In genomic region chr1:110555807-110556470, GRCh38 we compare ENCODE assay signal across 8 cellular contexts. TPM values are rescaled to one million over a fixed set of nuclear protein-coding genes. Genes with fewer than 3 reads are reported as not detected.
DNase-seq lines count a peak whose midpoint lies in the region; ATAC-seq and TF ChIP-seq lines count a peak whose summit lies in the region.

No MANE protein-coding gene starts in this region.

- H3K4me3 Mint-ChIP-seq in memory B cell: peak overlapping the region; percentile 18
- H3K4me3 Mint-ChIP-seq in activated naive CD4-positive, alpha-beta T cell treated with anti-CD3 and anti-CD28 coated beads for 36 hours: no peak overlapping the region
- H3K4me3 Mint-ChIP-seq in CD14-positive monocyte: peak overlapping the region in 1 of 2 donors; percentile 22

- no TSS peak for BruUV-seq in PC-9 (replicated peaks; lab: Mats Ljungman, UMichigan)

- TF ChIP-seq EP300 in tibial nerve (IDR thresholded peaks at IDR 0.05): no peak

- H3K9me3 Mint-ChIP-seq in memory B cell: no peaks in the 10 kb centered on the region
- H3K9me3 Mint-ChIP-seq in activated naive CD4-positive, alpha-beta T cell treated with anti-CD3 and anti-CD28 coated beads for 36 hours: no peaks in the 10 kb centered on the region
- H3K9me3 Mint-ChIP-seq in CD14-positive monocyte: peaks cover 0 to 2% (median 0%) of the 10 kb centered on the region in 7 donors

- no peaks in the 10 kb centered on the region for H3K79me2 ChIP-seq in PC-9 (ENCODE audit: low read depth)

- no peak overlapping the region for H3K4me2 ChIP-seq in PC-9

- POLR2A ChIA-PET in PC-9 (lab: Charles Lee; ENCODE audit: unreplicated experiment): no interaction called here

- H3K27me3 ChIP-seq in tibial nerve (no peaks in the 10 kb centered on the region), PC-9 (ENCODE audit: insufficient read depth, low read depth) (peaks cover 89% of the 10 kb centered on the region)

- no peak overlapping the region for H2AFZ ChIP-seq in PC-9

- no peaks in the 10 kb centered on the region for H4K20me1 ChIP-seq in PC-9 (ENCODE audit: insufficient read depth)

- H3K9me3 ChIP-seq in tibial nerve: no peaks in the 10 kb centered on the region
- H3K9me3 ChIP-seq in PC-9 (ENCODE audit: insufficient read depth, low read depth): no peaks in the 10 kb centered on the region

- H3K36me3 Mint-ChIP-seq in memory B cell: no peaks in the 10 kb centered on the region
- H3K36me3 Mint-ChIP-seq in activated naive CD4-positive, alpha-beta T cell treated with anti-CD3 and anti-CD28 coated beads for 36 hours (ENCODE audit: low read depth): no peaks in the 10 kb centered on the region
- H3K36me3 Mint-ChIP-seq in CD14-positive monocyte: no peaks in the 10 kb centered on the region

- no peaks in the 10 kb centered on the region for H3F3A ChIP-seq in PC-9 (ENCODE audit: insufficient read depth, low read depth)

- TF ChIP-seq CTCF in tibial nerve (IDR thresholded peaks at IDR 0.05): no peak
- no peak for TF ChIP-seq CTCF in PC-9 (conservative IDR thresholded peaks at IDR 0.05)
- no peak for TF ChIP-seq CTCF in CD14-positive monocyte (IDR thresholded peaks at IDR 0.05)

- CTCF ChIA-PET in PC-9 (lab: Charles Lee): no interaction called here
- CTCF ChIA-PET in activated naive CD4-positive, alpha-beta T cell treated with anti-CD3 and anti-CD28 coated beads for 36 hours (lab: Charles Lee): interaction anchor here (0.7 to 3.1 kb wide), 21 partner anchors 11 to 231 kb away, joined by 3 to 18 read pairs (median 5); partner anchors contain the start of gene KCNA2

- DNase-seq in NCI-H345 (lab: John Stamatoyannopoulos, UW) (peak; percentile 17), NCI-H345 treated with DMSO at 0.1 percent for 48 hours (lab: John Stamatoyannopoulos, UW; ENCODE audit: unreplicated experiment) (no peak), dermis blood vessel endothelial cell (peak; percentile 4), memory B cell (ENCODE audit: low spot score in 2 of 2) (no peak), tibial nerve (ENCODE audit: low spot score in 2 of 2) (peak; percentile 41 to 53), PC-9 (no peak), CD14-positive monocyte (ENCODE audit: low spot score) (no peak)
- no peak for DNase-seq in activated naive CD4-positive, alpha-beta T cell treated with anti-CD3 and anti-CD28 coated beads for 36 hours

- H3K27me3 Mint-ChIP-seq in memory B cell (peaks cover 17% of the 10 kb centered on the region), CD14-positive monocyte (ENCODE audit: low read depth in 3 of 3) (peaks cover 43 to 65% (median 59%) of the 10 kb centered on the region in 3 donors)
- H3K27me3 Mint-ChIP-seq in activated naive CD4-positive, alpha-beta T cell treated with anti-CD3 and anti-CD28 coated beads for 36 hours (ENCODE audit: low read depth): peaks cover 41% of the 10 kb centered on the region

- H3K4me1 ChIP-seq in tibial nerve (peaks cover 0 to 29% (median 9%) of the 10 kb centered on the region in 4 donors), PC-9 (replicated peaks; ENCODE audit: insufficient read depth) (no peaks in the 10 kb centered on the region)

- H3K36me3 ChIP-seq in tibial nerve: no peaks in the 10 kb centered on the region
- no peaks in the 10 kb centered on the region for H3K36me3 ChIP-seq in PC-9 (ENCODE audit: low read depth)

- TF ChIP-seq POLR2A in tibial nerve (IDR thresholded peaks at IDR 0.05): no peak

- H3K4me1 Mint-ChIP-seq in memory B cell (no peaks in the 10 kb centered on the region), CD14-positive monocyte (no peaks in the 10 kb centered on the region)
- H3K4me1 Mint-ChIP-seq in activated naive CD4-positive, alpha-beta T cell treated with anti-CD3 and anti-CD28 coated beads for 36 hours (ENCODE audit: low read depth): peaks cover 3% of the 10 kb centered on the region

- H3K4me3 ChIP-seq in tibial nerve: peak overlapping the region; percentile 21 to 48 (median 38)
- H3K4me3 ChIP-seq in PC-9: no peak overlapping the region

- WGBS in tibial nerve, 2 donors: 14 to 23% methylated on average over 9 to 11 of the region's 11 CpGs

- no peak for ATAC-seq in memory B cell (ENCODE audit: low read depth)

- intact Hi-C loops in PC-9 (cut with micrococcal nuclease; ENCODE audit: unreplicated experiment) (no loop called here), CD14-positive monocyte (cut with micrococcal nuclease) (no loop called here)
- intact Hi-C loops in activated naive CD4-positive, alpha-beta T cell treated with anti-CD3 and anti-CD28 coated beads for 36 hours (cut with micrococcal nuclease): loop anchor here (1.0 kb wide), 2 partner anchors 59 to 227 kb away; no protein-coding TSS in a partner anchor

- H3K27ac ChIP-seq in tibial nerve (peak overlapping the region; percentile 45 to 87 (median 72)), PC-9 (no peak overlapping the region)

- H3K27ac Mint-ChIP-seq in memory B cell: no peak overlapping the region
- H3K27ac Mint-ChIP-seq in activated naive CD4-positive, alpha-beta T cell treated with anti-CD3 and anti-CD28 coated beads for 36 hours: no peak overlapping the region
- H3K27ac Mint-ChIP-seq in CD14-positive monocyte: no peak overlapping the region

- no peaks in the 10 kb centered on the region for H3K9me2 ChIP-seq in PC-9 (ENCODE audit: insufficient read depth)

RNA-seq across cellular contexts. Expression of gene KCNA10, which starts 37.0 kb away (rescaled TPM):
- total RNA-seq in dermis blood vessel endothelial cell (not detected in 2 replicates), tibial nerve (not detected), PC-9 (2021) (not detected in 2 replicates)
- total RNA-seq in activated naive CD4-positive, alpha-beta T cell treated with anti-CD3 and anti-CD28 coated beads for 36 hours: not detected
- not detected for polyA plus RNA-seq in CD14-positive monocyte

RNA-seq across cellular contexts. Expression of gene KCNA2, which starts 50.2 kb away (rescaled TPM):
- total RNA-seq in dermis blood vessel endothelial cell: not detected in 2 replicates
- 10 to 100 TPM; 10.2 to 22.0 (median 16.5) TPM for total RNA-seq in tibial nerve
- total RNA-seq in PC-9 (2021): not detected in 2 replicates
- under 1 TPM; 0.19 to 0.64 TPM for total RNA-seq in activated naive CD4-positive, alpha-beta T cell treated with anti-CD3 and anti-CD28 coated beads for 36 hours
- not detected for polyA plus RNA-seq in CD14-positive monocyte

Comparison
In these comparisons a context has a peak if more than half of its experiments do, and no peak if none do; other contexts are left out.
1. DNase-seq: peak in NCI-H345 (single experiment), dermis blood vessel endothelial cell (single experiment) and tibial nerve (2 of 2); none in NCI-H345 treated with DMSO at 0.1 percent for 48 hours (single experiment), memory B cell (0 of 2), PC-9 (0 of 2), activated naive CD4-positive, alpha-beta T cell treated with anti-CD3 and anti-CD28 coated beads for 36 hours (single experiment) and CD14-positive monocyte (single experiment).
2. RNA of gene KCNA2, which starts 50.2 kb away (total RNA-seq): 10.2 to 22.0 TPM in tibial nerve; 0.19 to 0.64 TPM in activated naive CD4-positive, alpha-beta T cell treated with anti-CD3 and anti-CD28 coated beads for 36 hours, not detected in dermis blood vessel endothelial cell and not detected in PC-9; every median in the first group is over 4 times any median in the second.